In the genomic region with DNA sequence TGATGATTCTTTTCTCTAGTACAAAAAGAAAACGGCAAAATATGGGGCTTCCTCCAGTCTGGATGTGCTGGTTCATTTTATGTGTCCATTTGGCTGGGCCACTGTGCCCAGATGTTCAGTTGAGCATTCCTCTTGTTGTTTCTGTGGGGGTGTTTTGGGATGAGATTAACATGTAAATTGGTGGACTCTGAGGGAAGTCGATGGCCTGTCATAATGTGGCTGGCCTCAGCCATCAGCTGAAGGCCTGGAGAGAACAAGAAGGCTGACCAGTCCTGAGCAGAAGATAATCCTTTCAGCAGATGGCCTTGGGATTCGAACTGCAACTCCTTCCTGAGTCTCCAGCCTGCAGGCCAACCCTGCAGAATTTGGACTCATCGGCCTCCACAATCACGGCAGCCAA, we compare ENCODE assay signal across 5 cellular contexts.
"Had no signal": no experiment of that assay in that cellular context is flagged by ENCODE, and none has a peak within 500 bp of the region (broad histone marks: within the 10 kb centered on the region; RNA-seq: fewer than 3 reads in every experiment).

No MANE protein-coding gene starts in this region.

- DNase-seq: H9, HCEC 1CT, KBM-7 had no signal

- H3K4me3 Mint-ChIP-seq: H9, IgD-negative memory B cell had no signal

- H3K36me3 Mint-ChIP-seq: IgD-negative memory B cell had no signal

- H3K4me1 Mint-ChIP-seq: IgD-negative memory B cell had no signal

- H3K27ac ChIP-seq: GM23248 had no signal

- H3K27ac Mint-ChIP-seq: H9, IgD-negative memory B cell had no signal

- H2AFZ ChIP-seq: GM23248 had no signal

- H3K9me3 Mint-ChIP-seq: H9 had no signal

- H3K4me3 ChIP-seq: GM23248 had no signal

- H3K9ac ChIP-seq: GM23248 had no signal
